Comparison of ENCODE assay signal across 8 cellular contexts in genomic region chr15:73051402-73051810, GRCh38. TPM values are rescaled to one million over a fixed set of nuclear protein-coding genes. Genes with fewer than 3 reads are reported as not detected.
DNase-seq lines count a peak whose midpoint lies in the region; ATAC-seq, FAIRE-seq and TF ChIP-seq lines count a peak whose summit lies in the region.

No MANE protein-coding gene starts in this region.

- no peaks in the 10 kb centered on the region for H3K9me3 Mint-ChIP-seq in natural killer cell treated with Interleukin-12 subunit alpha and Interleukin-12 subunit beta and Interleukin-15 and Interleukin-18, amount 100 ng/mL, for 72 hours

- no peaks in the 10 kb centered on the region for H3K4me1 ChIP-seq in esophagus (ENCODE audit: control insufficient read depth in 2 of 2, insufficient read depth in 2 of 2, low read length in 1 of 2)

- DNase-seq in activated T-cell treated with anti-CD3 and anti-CD28 coated beads for 1 hour (ENCODE audit: low read depth) = peak; percentile 2
- no peak for DNase-seq in activated T-cell treated with anti-CD3 and anti-CD28 coated beads, Interleukin-2, amount 50 U/mL, for 48 hours
- no peak for DNase-seq in SK-N-MC (ENCODE audit: low read depth, low spot score)
- DNase-seq in natural killer cell treated with Interleukin-12 subunit alpha and Interleukin-12 subunit beta and Interleukin-15 and Interleukin-18, amount 100 ng/mL, for 72 hours (ENCODE audit: low spot score) = no peak
- no peak for DNase-seq in ecto neural progenitor cell (ENCODE audit: low spot score)
- no peak for DNase-seq in D721Med (ENCODE audit: insufficient read length, low spot score)

- peaks cover 6 to 7% of the 10 kb centered on the region in 2 donors for H3K4me1 Mint-ChIP-seq in natural killer cell treated with Interleukin-12 subunit alpha and Interleukin-12 subunit beta and Interleukin-15 and Interleukin-18, amount 100 ng/mL, for 72 hours (ENCODE audit: low read depth in 2 of 2)

- H3K36me3 Mint-ChIP-seq in natural killer cell treated with Interleukin-12 subunit alpha and Interleukin-12 subunit beta and Interleukin-15 and Interleukin-18, amount 100 ng/mL, for 72 hours = no peaks in the 10 kb centered on the region

- H3K4me3 ChIP-seq in SK-N-MC (peak overlapping the region; percentile 92), esophagus (ENCODE audit: low read depth in 1 of 2, low read length in 2 of 2) (peak overlapping the region; percentile 85 to 95)

- H3K27ac ChIP-seq in SK-N-MC (no peak overlapping the region), esophagus (ENCODE audit: low read depth in 2 of 2, low read length in 1 of 2) (peak overlapping the region; percentile 80 to 97)

- H3K27me3 Mint-ChIP-seq in natural killer cell treated with Interleukin-12 subunit alpha and Interleukin-12 subunit beta and Interleukin-15 and Interleukin-18, amount 100 ng/mL, for 72 hours = peaks cover 14 to 19% of the 10 kb centered on the region in 2 donors

- no peaks in the 10 kb centered on the region for H3K9me3 ChIP-seq in SK-N-MC (ENCODE audit: low read depth, low read length)
- H3K9me3 ChIP-seq in esophagus (ENCODE audit: control insufficient read depth in 2 of 2, insufficient read depth in 1 of 2, low read depth in 1 of 2, low read length in 1 of 2) = no peaks in the 10 kb centered on the region

- no peaks in the 10 kb centered on the region for H3K27me3 ChIP-seq in esophagus (ENCODE audit: control insufficient read depth in 1 of 2, insufficient read depth in 2 of 2, low read length in 2 of 2)

- H3K27ac Mint-ChIP-seq in natural killer cell treated with Interleukin-12 subunit alpha and Interleukin-12 subunit beta and Interleukin-15 and Interleukin-18, amount 100 ng/mL, for 72 hours = no peak overlapping the region

- peak in 1 of 2 donors; percentile 22 for ATAC-seq in natural killer cell treated with Interleukin-12 subunit alpha and Interleukin-12 subunit beta and Interleukin-15 and Interleukin-18, amount 100 ng/mL, for 72 hours
- no peak for ATAC-seq in GM18519 (IDR thresholded peaks at IDR 0.05; ENCODE audit: low FRiP score, unreplicated experiment)

- TF ChIP-seq CTCF in D721Med (IDR thresholded peaks at IDR 0.05; ENCODE audit: insufficient read depth, missing control alignments) = no peak

- FAIRE-seq in D721Med (lab: Jason Lieb, UNC) = no peak

- H3K4me3 Mint-ChIP-seq in natural killer cell treated with Interleukin-12 subunit alpha and Interleukin-12 subunit beta and Interleukin-15 and Interleukin-18, amount 100 ng/mL, for 72 hours = peak overlapping the region; percentile 67

- peak overlapping the region; percentile 82 for H3K9ac ChIP-seq in SK-N-MC (ENCODE audit: insufficient read length)

- WGBS in esophagus, 2 donors = 1% methylated on average over 40 to 42 of the region's 42 CpGs

- H3K36me3 ChIP-seq in SK-N-MC (ENCODE audit: insufficient read depth, low read length) = no peaks in the 10 kb centered on the region
- no peaks in the 10 kb centered on the region for H3K36me3 ChIP-seq in esophagus (ENCODE audit: control insufficient read depth in 2 of 2, insufficient read depth in 2 of 2, low read length in 1 of 2)

RNA-seq across cellular contexts. Expression of gene NEO1, which starts 0.9 kb away (rescaled TPM):
- 1 to 10 TPM; 5.7 to 7.3 TPM for polyA plus RNA-seq in esophagus
- total RNA-seq in natural killer cell treated with Interleukin-12 subunit alpha and Interleukin-12 subunit beta and Interleukin-15 and Interleukin-18, amount 100 ng/mL, for 72 hours = 1 to 10 TPM; 3.6 to 8.0 TPM
